In the genomic region with DNA sequence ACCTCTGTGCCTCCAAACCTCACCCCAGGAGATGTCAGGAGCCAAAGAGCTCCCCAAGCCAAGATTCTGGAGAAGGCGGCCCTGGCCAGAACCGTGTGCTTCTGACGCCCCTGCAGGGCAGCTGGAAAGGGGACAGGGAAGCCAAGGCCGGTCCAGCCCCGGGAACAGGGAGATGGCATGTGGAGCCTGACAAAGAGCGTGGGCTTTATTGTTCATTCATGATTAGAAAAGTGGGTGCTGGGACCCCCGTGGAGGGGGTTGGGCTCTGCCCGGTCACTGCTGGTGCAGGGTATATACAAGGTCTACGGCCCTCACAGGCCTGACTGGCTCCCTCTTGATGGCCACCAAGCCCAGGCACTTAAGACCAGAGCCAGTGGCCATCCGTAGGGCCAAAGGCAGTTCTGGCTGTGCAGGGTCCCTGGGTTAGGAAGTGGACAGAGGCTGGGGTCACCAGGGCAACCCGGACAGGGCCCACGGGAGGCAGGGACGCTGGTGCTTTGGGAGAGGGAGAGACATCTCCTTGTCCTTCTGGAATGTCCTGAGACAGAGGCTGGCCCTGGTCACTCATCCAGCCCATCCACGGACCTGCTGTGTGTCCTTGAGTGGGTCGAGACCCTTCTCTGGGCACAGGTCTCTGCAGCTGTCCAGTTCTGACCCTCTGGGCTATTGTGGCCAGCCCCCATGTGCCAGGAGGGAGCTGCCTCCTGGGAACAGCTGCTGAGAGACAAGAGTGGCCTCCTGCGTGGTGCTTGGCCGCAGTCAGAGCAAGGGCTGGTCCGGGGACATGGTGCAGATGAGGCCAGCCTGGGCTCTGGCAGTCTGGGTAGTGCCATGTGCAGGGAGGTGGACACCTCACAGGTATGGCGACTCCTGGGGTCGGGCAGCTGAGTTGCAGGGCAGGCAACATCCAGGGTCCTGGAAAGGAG, we compare ENCODE assay signal across 12 cellular contexts. TPM values are rescaled to one million over a fixed set of nuclear protein-coding genes. Genes with fewer than 3 reads are reported as not detected.
DNase-seq lines count a peak whose midpoint lies in the region; ATAC-seq and TF ChIP-seq lines count a peak whose summit lies in the region.
"Had no signal": no experiment of that assay in that cellular context is flagged by ENCODE, and none has a peak within 500 bp of the region (broad histone marks: within the 10 kb centered on the region; RNA-seq: fewer than 3 reads in every experiment).

No MANE protein-coding gene starts in this region.

- DNase-seq in heart left ventricle (peak in 4 of 5 donors; percentile 4 to 54 (median 27)), left ventricle myocardium superior (no peak), coronary artery (ENCODE audit: low spot score) (peak; percentile 69), D341Med (ENCODE audit: low spot score) (no peak), NCI-H226 (no peak), kidney tubule cell (ENCODE audit: low spot score) (no peak)
- DNase-seq: activated CD4-positive, alpha-beta T cell treated with anti-CD3 and anti-CD28 coated beads, Interleukin-2, amount 50 U/mL, for 4 hours; foreskin keratinocyte; GDM1; kidney glomerular epithelial cell had no signal

- no peak overlapping the region for H3K4me3 ChIP-seq in heart left ventricle
- H3K4me3 ChIP-seq in coronary artery = no peak overlapping the region
- H3K4me3 ChIP-seq in neutrophil (ENCODE audit: low read depth in 1 of 2, low read length in 1 of 2) = peak overlapping the region in 1 of 2 experiments; percentile 54

- H3K27ac ChIP-seq in heart left ventricle = peak overlapping the region in 2 of 12 donors; percentile 78 to 90
- H3K27ac ChIP-seq in coronary artery = no peak overlapping the region
- H3K27ac ChIP-seq in neutrophil = peak overlapping the region; percentile 100
- H3K27ac ChIP-seq: foreskin keratinocyte had no signal

- no peak for ATAC-seq in heart left ventricle
- no peak for ATAC-seq in left ventricle myocardium superior
- no peak for ATAC-seq in HG03025 (IDR thresholded peaks at IDR 0.05; ENCODE audit: low FRiP score, unreplicated experiment)
- ATAC-seq: foreskin keratinocyte had no signal

- no peaks in the 10 kb centered on the region for H3K27me3 ChIP-seq in heart left ventricle
- no peaks in the 10 kb centered on the region for H3K27me3 ChIP-seq in neutrophil
- H3K27me3 ChIP-seq: foreskin keratinocyte had no signal

- intact Hi-C loops in heart left ventricle (cut with DNase I) = no loop called here
- intact Hi-C loops in left ventricle myocardium superior (cut with micrococcal nuclease) = no loop called here

- TF ChIP-seq CTCF in heart left ventricle (IDR thresholded peaks at IDR 0.05) (no peak), coronary artery (IDR thresholded peaks at IDR 0.05) (no peak), neutrophil (IDR thresholded peaks at IDR 0.05) (no peak)

- H3K4me1 ChIP-seq in heart left ventricle (peaks cover 0 to 60% (median 18%) of the 10 kb centered on the region in 12 donors), neutrophil (ENCODE audit: control insufficient read depth in 1 of 2, insufficient read depth in 1 of 2, low read depth in 1 of 2, low read length in 1 of 2) (peaks cover 79 to 89% of the 10 kb centered on the region in 2 experiments)
- H3K4me1 ChIP-seq: foreskin keratinocyte had no signal

- no peak for TF ChIP-seq POLR2A in heart left ventricle (IDR thresholded peaks at IDR 0.05)

- WGBS in heart left ventricle, 4 donors = 87 to 90% (median 90%) methylated on average over 15 to 20 of the region's 20 CpGs

- no peaks in the 10 kb centered on the region for H3K9me3 ChIP-seq in heart left ventricle
- H3K9me3 ChIP-seq in neutrophil = no peaks in the 10 kb centered on the region

- peaks cover 0 to 55% (median 44%) of the 10 kb centered on the region in 9 donors for H3K36me3 ChIP-seq in heart left ventricle
- H3K36me3 ChIP-seq in neutrophil = peaks cover 61% of the 10 kb centered on the region

RNA-seq across cellular contexts. Expression of a gene that starts 12.5 kb away (rescaled TPM):
- total RNA-seq in heart left ventricle (10 to 100 TPM; 42.2 to 96.1 (median 56.3) TPM), left ventricle myocardium superior (46.8 TPM)
- 10 to 100 TPM; 52.0 to 52.9 TPM for polyA plus RNA-seq in heart left ventricle

RNA-seq across cellular contexts. Expression of a gene that starts 25.6 kb away (rescaled TPM):
- total RNA-seq in heart left ventricle (10 to 100 TPM; 24.2 to 46.2 (median 27.5) TPM), left ventricle myocardium superior (22.4 TPM)
- 10 to 100 TPM; 38.9 to 42.7 TPM for polyA plus RNA-seq in heart left ventricle

Comparison
In these comparisons a context has a peak if more than half of its experiments do, and no peak if none do; other contexts are left out.
1. DNase-seq: peak in heart left ventricle (4 of 5) and coronary artery (single experiment); none in left ventricle myocardium superior (single experiment), D341Med (single experiment), NCI-H226 (single experiment) and kidney tubule cell (single experiment).